7 cellular contexts compared by ENCODE assay signal in genomic region chr2:100197643-100198153, GRCh38. TPM values are rescaled to one million over a fixed set of nuclear protein-coding genes. Genes with fewer than 3 reads are reported as not detected.
A peak's percentile ranks its signal among the peaks of the same experiment; 100 is the strongest.
DNase-seq lines count a peak whose midpoint lies in the region; ATAC-seq and TF ChIP-seq lines count a peak whose summit lies in the region.

No MANE protein-coding gene starts in this region.

- WGBS in esophagus muscularis mucosa = 16% methylated on average over 8 of the region's 8 CpGs
- 14 to 30% methylated on average over 8 of the region's 8 CpGs for whole genome bisulfite sequencing in upper lobe of left lung, 2 donors

- peak; percentile 57 for DNase-seq in RPMI7951 (ENCODE audit: low read depth)
- no peak for DNase-seq in esophagus muscularis mucosa (ENCODE audit: extremely low spot score)
- DNase-seq in upper lobe of left lung = peak; percentile 85 to 89
- DNase-seq in COR-L47 (lab: John Stamatoyannopoulos, UW) = no peak

- H3K9me3 ChIP-seq in esophagus muscularis mucosa (no peaks in the 10 kb centered on the region), mucosa of rectum (ENCODE audit: control insufficient read depth in 2 of 2, low read length in 2 of 2) (no peaks in the 10 kb centered on the region), upper lobe of left lung (no peaks in the 10 kb centered on the region)

- TF ChIP-seq CTCF in esophagus muscularis mucosa (IDR thresholded peaks at IDR 0.05) (no peak), upper lobe of left lung (IDR thresholded peaks at IDR 0.05) (no peak)

- no peaks in the 10 kb centered on the region for H3K27me3 ChIP-seq in esophagus muscularis mucosa
- H3K27me3 ChIP-seq in mucosa of rectum (ENCODE audit: control insufficient read depth in 2 of 2, insufficient read depth in 2 of 2, low read length in 2 of 2) = no peaks in the 10 kb centered on the region
- H3K27me3 ChIP-seq in upper lobe of left lung = no peaks in the 10 kb centered on the region

- H3K36me3 ChIP-seq in esophagus muscularis mucosa (no peaks in the 10 kb centered on the region), mucosa of rectum (ENCODE audit: control insufficient read depth in 2 of 2, insufficient read depth in 2 of 2, low read length in 2 of 2) (no peaks in the 10 kb centered on the region), upper lobe of left lung (no peaks in the 10 kb centered on the region)

- H3K9ac ChIP-seq in mucosa of rectum (ENCODE audit: low read depth in 1 of 2, low read length in 2 of 2) = peak overlapping the region in 1 of 2 donors; percentile 17

- no peak for TF ChIP-seq EP300 in esophagus muscularis mucosa (IDR thresholded peaks at IDR 0.05)
- TF ChIP-seq EP300 in upper lobe of left lung (IDR thresholded peaks at IDR 0.05) = no peak

- intact Hi-C loops in esophagus muscularis mucosa (cut with DNase I) = no loop called here

- H3K4me1 ChIP-seq in esophagus muscularis mucosa = peaks cover 38 to 69% (median 47%) of the 10 kb centered on the region in 4 donors
- H3K4me1 ChIP-seq in mucosa of rectum (ENCODE audit: control insufficient read depth in 2 of 2, insufficient read depth in 2 of 2, low read length in 2 of 2) = peaks cover 0 to 2% of the 10 kb centered on the region in 2 donors
- H3K4me1 ChIP-seq in upper lobe of left lung = peaks cover 53 to 62% (median 62%) of the 10 kb centered on the region in 4 donors

- peak overlapping the region in 3 of 4 donors; percentile 7 to 15 (median 8) for H3K4me3 ChIP-seq in esophagus muscularis mucosa
- no peak overlapping the region for H3K4me3 ChIP-seq in mucosa of rectum (ENCODE audit: low read length in 2 of 2)
- H3K4me3 ChIP-seq in upper lobe of left lung = no peak overlapping the region

- TF ChIP-seq POLR2A in esophagus muscularis mucosa (IDR thresholded peaks at IDR 0.05; ENCODE audit: low read depth) (no peak), upper lobe of left lung (IDR thresholded peaks at IDR 0.05) (peak in 1 of 4 donors; percentile 28)

- peak; percentile 59 to 64 for ATAC-seq in upper lobe of left lung (ENCODE audit: low FRiP score in 2 of 2)
- ATAC-seq in GM21723 (IDR thresholded peaks at IDR 0.05; ENCODE audit: unreplicated experiment) = no peak
- ATAC-seq in HG03095 (IDR thresholded peaks at IDR 0.05; ENCODE audit: unreplicated experiment) = no peak

- H3K27ac ChIP-seq in esophagus muscularis mucosa (replicated peaks in 1 of 4) (peak overlapping the region; percentile 85 to 90 (median 89)), mucosa of rectum (ENCODE audit: low read depth in 2 of 2, low read length in 2 of 2) (peak overlapping the region; percentile 61 to 67), upper lobe of left lung (peak overlapping the region; percentile 37 to 82 (median 79))

RNA-seq across cellular contexts. Expression of gene AFF3, which starts 55.3 kb away (rescaled TPM):
- total RNA-seq in RPMI7951 (2014; rRNA removed; shearing (Covaris generic)) = 1.3 and 3.6 TPM in 2 replicates
- total RNA-seq in esophagus muscularis mucosa (10 to 100 TPM; 36.4 to 99.5 (median 56.9) TPM), upper lobe of left lung (100 to 1,000 TPM in 1 of 6 donors, 10 to 100 TPM in 5; 21.0 to 195 (median 47.9) TPM)

Comparison
In these comparisons a context has a peak if more than half of its experiments do, and no peak if none do; other contexts are left out.
1. DNase-seq: peak in RPMI7951 (single experiment) and upper lobe of left lung (2 of 2); none in esophagus muscularis mucosa (single experiment) and COR-L47 (single experiment).
2. H3K4me3 ChIP-seq: peak in esophagus muscularis mucosa (3 of 4); none in mucosa of rectum (0 of 2) and upper lobe of left lung (0 of 4).
3. ATAC-seq: peak in upper lobe of left lung (2 of 2); none in GM21723 (single experiment) and HG03095 (single experiment).
4. Peak in every context shown above with its lines, with median percentiles within 50 percentile points of each other: H3K27ac ChIP-seq.